11 cellular contexts compared by ENCODE assay signal in genomic region chr15:60395276-60396011, GRCh38. TPM values are rescaled to one million over a fixed set of nuclear protein-coding genes. Genes with fewer than 3 reads are reported as not detected.
A peak's percentile ranks its signal among the peaks of the same experiment; 100 is the strongest.
DNase-seq lines count a peak whose midpoint lies in the region; ATAC-seq and TF ChIP-seq lines count a peak whose summit lies in the region.
"Had no signal": no experiment of that assay in that cellular context is flagged by ENCODE, and none has a peak within 500 bp of the region (broad histone marks: within the 10 kb centered on the region; RNA-seq: fewer than 3 reads in every experiment).

No MANE protein-coding gene starts in this region.

- no peak overlapping the region for H2AFZ ChIP-seq in GM23338
- no peak overlapping the region for H2AFZ ChIP-seq in PC-9

- CTCF ChIA-PET in PC-9 (lab: Charles Lee): no interaction called here

- no TSS peak for BruUV-seq in PC-9 (replicated peaks; lab: Mats Ljungman, UMichigan)

- H3K9me3 ChIP-seq in PC-9 (ENCODE audit: insufficient read depth, low read depth): no peaks in the 10 kb centered on the region

- H3K9me3 Mint-ChIP-seq in GM23338: no peaks in the 10 kb centered on the region

- H3K4me2 ChIP-seq in GM23338: peak overlapping the region; percentile 83; the same call in 1 of the 2 replicates
- H3K4me2 ChIP-seq in PC-9: peak overlapping the region; percentile 76

- H3K36me3 Mint-ChIP-seq in GM23338 (ENCODE audit: low read depth): no peaks in the 10 kb centered on the region; the same call in 1 of the 3 replicates

- intact Hi-C loops in PC-9 (cut with micrococcal nuclease; ENCODE audit: unreplicated experiment) (loop anchor here (5.0 kb wide), 1 partner anchor 33 kb away; no protein-coding TSS in a partner anchor), head of caudate nucleus (cut with DNase I) (no loop called here)

- no peak overlapping the region for H3K27ac ChIP-seq in GM23338 (ENCODE audit: low read depth)
- H3K27ac ChIP-seq in PC-9: peak overlapping the region; percentile 94
- H3K27ac ChIP-seq in epithelial cell of prostate: peak overlapping the region; percentile 100

- TF ChIP-seq CTCF in GM23338 (conservative IDR thresholded peaks at IDR 0.05; ENCODE audit: low read depth in 2 of 2) (no peak), PC-9 (conservative IDR thresholded peaks at IDR 0.05) (no peak), retinal pigment epithelial cell (conservative IDR thresholded peaks at IDR 0.05; ENCODE audit: low read depth, low read length) (no peak)

- H3K9me2 ChIP-seq in GM23338 (ENCODE audit: insufficient read depth) (no peaks in the 10 kb centered on the region), PC-9 (ENCODE audit: insufficient read depth) (no peaks in the 10 kb centered on the region)

- POLR2A ChIA-PET in PC-9 (lab: Charles Lee; ENCODE audit: unreplicated experiment): interaction anchor here (0.6 to 2.0 kb wide), 5 partner anchors 21 to 567 kb away, joined by 3 to 24 read pairs (median 5); no protein-coding TSS in a partner anchor

- peaks cover 12% of the 10 kb centered on the region; the same call in 1 of the 2 replicates for H4K20me1 ChIP-seq in GM23338 (replicated peaks; ENCODE audit: insufficient read depth)
- H4K20me1 ChIP-seq in PC-9 (ENCODE audit: insufficient read depth): peaks cover 3% of the 10 kb centered on the region

- H3K79me2 ChIP-seq in GM23338 (replicated peaks; ENCODE audit: insufficient read depth) (peaks cover 60% of the 10 kb centered on the region), PC-9 (ENCODE audit: low read depth) (peaks cover 63% of the 10 kb centered on the region)

- no peak for DNase-seq in GM23338 (ENCODE audit: low spot score)
- DNase-seq in PC-9: no peak
- DNase-seq in epithelial cell of prostate (ENCODE audit: low read depth, low spot score): no peak
- no peak for DNase-seq in retinal pigment epithelial cell (ENCODE audit: low read depth)
- no peak for DNase-seq in 8988T
- DNase-seq in head of caudate nucleus: no peak
- no peak for DNase-seq in inferior parietal cortex (ENCODE audit: extremely low spot score)
- DNase-seq: activated effector memory CD4-positive, alpha-beta T cell treated with anti-CD3 and anti-CD28 coated beads, Interleukin-2, amount 50 U/mL, for 16 hours; left colon; NCI-H510A had no signal

- H3K4me3 Mint-ChIP-seq in GM23338: no peak overlapping the region

- H3K4me3 ChIP-seq in GM23338 (no peak overlapping the region), PC-9 (peak overlapping the region; percentile 68), retinal pigment epithelial cell (ENCODE audit: low read length) (peak overlapping the region; percentile 84)

- ATAC-seq in GM23338 (no peak), GM18861 (IDR thresholded peaks at IDR 0.05; ENCODE audit: unreplicated experiment) (no peak)
- ATAC-seq: left colon had no signal

- H3K36me3 ChIP-seq in GM23338 (ENCODE audit: insufficient read depth) (no peaks in the 10 kb centered on the region), PC-9 (ENCODE audit: low read depth) (0 out of 2 replicates have a peak, but pooled peaks cover 9% of the 10 kb centered on the region)

- H3K27me3 ChIP-seq in GM23338 (ENCODE audit: insufficient read depth) (peaks cover 20% of the 10 kb centered on the region), PC-9 (ENCODE audit: insufficient read depth, low read depth) (no peaks in the 10 kb centered on the region)

- H3F3A ChIP-seq in GM23338 (replicated peaks; ENCODE audit: low read depth) (peaks cover 6% of the 10 kb centered on the region; the same call in 1 of the 2 replicates), PC-9 (ENCODE audit: insufficient read depth, low read depth) (peaks cover 43% of the 10 kb centered on the region)

- H3K27ac Mint-ChIP-seq in GM23338: no peak overlapping the region

- H3K4me1 Mint-ChIP-seq in GM23338: peaks cover 69% of the 10 kb centered on the region

- H3K4me1 ChIP-seq in GM23338 (ENCODE audit: insufficient read depth) (peaks cover 62% of the 10 kb centered on the region), PC-9 (replicated peaks; ENCODE audit: insufficient read depth) (peaks cover 61% of the 10 kb centered on the region)

- peaks cover 12% of the 10 kb centered on the region for H3K27me3 Mint-ChIP-seq in GM23338 (ENCODE audit: insufficient read depth, low read depth, poor library complexity)

TF ChIP-seq in GM23338, 12 proteins besides CTCF, POLR2A, EP300 and RAD21 (continues in another document):
- TF ChIP-seq ZNF462 (CRISPR knock-in tag; IDR thresholded peaks at IDR 0.05): no peak
- no peak for TF ChIP-seq NANOG (IDR thresholded peaks at IDR 0.05; ENCODE audit: borderline replicate concordance)
- TF ChIP-seq JUNB (IDR thresholded peaks at IDR 0.05; ENCODE audit: unreplicated experiment): no peak
- no peak for TF ChIP-seq ZNF331 (CRISPR knock-in tag; IDR thresholded peaks at IDR 0.05; ENCODE audit: low read depth)
- TF ChIP-seq ZNF114 (CRISPR knock-in tag; IDR thresholded peaks at IDR 0.05): no peak
- no peak for TF ChIP-seq POLR2AphosphoS5 (IDR thresholded peaks at IDR 0.05; ENCODE audit: low read depth)
- TF ChIP-seq ETS1 (IDR thresholded peaks at IDR 0.05): no peak
- TF ChIP-seq CREB1 (CRISPR knock-in tag; IDR thresholded peaks at IDR 0.05; ENCODE audit: low read depth): no peak

RNA-seq across cellular contexts. Expression of gene ANXA2, which starts 2.3 kb away (rescaled TPM):
- 202 and 203 TPM in 2 replicates for total RNA-seq in GM23338 (2014; rRNA removed; shearing (Covaris generic))
- 207 and 225 TPM in 2 replicates for polyA plus RNA-seq in GM23338 (2016; fragmentation: Nextera tagmentation; extraction: Ambion mirVana)
- total RNA-seq in PC-9 (2021): 1,720 and 1,743 TPM in 2 replicates
